ENCODE assay signal across 27 cellular contexts in genomic region chr15:73746883-73747282, GRCh38. TPM values are rescaled to one million over a fixed set of nuclear protein-coding genes. Genes with fewer than 3 reads are reported as not detected.
DNase-seq lines count a peak whose midpoint lies in the region; ATAC-seq and TF ChIP-seq lines count a peak whose summit lies in the region.
"Had no signal": no experiment of that assay in that cellular context is flagged by ENCODE, and none has a peak within 500 bp of the region (broad histone marks: within the 10 kb centered on the region; RNA-seq: fewer than 3 reads in every experiment).

No MANE protein-coding gene starts in this region.

- ATAC-seq in Right ventricle myocardium superior (ENCODE audit: poor library complexity): peak; percentile 15
- no peak for ATAC-seq in HG03521 (IDR thresholded peaks at IDR 0.05; ENCODE audit: unreplicated experiment)
- no peak for ATAC-seq in activated T-cell treated with anti-CD3 and anti-CD28 coated beads, Interleukin-2, amount 50 U/mL, for 72 hours (replicated peaks in 1 of 2)
- ATAC-seq: activated CD4-positive, alpha-beta T cell treated with anti-CD3 and anti-CD28 coated beads for 36 hours; PC-3; stimulated activated naive CD8-positive, alpha-beta T cell treated with anti-CD3 and anti-CD28 coated beads, Interleukin-15, amount 100 ng/mL, for 72 hours had no signal

- H3K9me3 ChIP-seq in adrenal gland (replicated peaks in 1 of 3): no peaks in the 10 kb centered on the region

- no peaks in the 10 kb centered on the region for H3K4me1 ChIP-seq in adrenal gland (replicated peaks in 1 of 2)

- TF ChIP-seq CTCF in adrenal gland (IDR thresholded peaks at IDR 0.05): no peak

- H3K27me3 Mint-ChIP-seq in activated T-cell treated with anti-CD3 and anti-CD28 coated beads, Interleukin-2, amount 50 U/mL, for 72 hours (ENCODE audit: low read depth): peaks cover 36% of the 10 kb centered on the region

- no peak overlapping the region for H3K4me3 ChIP-seq in adrenal gland

- no peaks in the 10 kb centered on the region for H3K36me3 Mint-ChIP-seq in activated T-cell treated with anti-CD3 and anti-CD28 coated beads, Interleukin-2, amount 50 U/mL, for 72 hours (ENCODE audit: insufficient read depth in 2 of 2)
- H3K36me3 Mint-ChIP-seq: CD14-positive monocyte, type B pancreatic cell had no signal

- intact Hi-C loops in Right ventricle myocardium superior (cut with DNase I): no loop called here
- intact Hi-C loops in cardiac septum (cut with DNase I): loop anchor here (5.0 kb wide), 1 partner anchor 40 kb away; no protein-coding TSS in a partner anchor
- intact Hi-C loops in adrenal gland (cut with DNase I): no loop called here

- no peak for TF ChIP-seq POLR2A in adrenal gland (IDR thresholded peaks at IDR 0.05)

- no peak for DNase-seq in Right ventricle myocardium superior
- DNase-seq in cardiac septum (ENCODE audit: low spot score): no peak
- peak; percentile 28 for DNase-seq in RPMI7951 (ENCODE audit: low read depth)
- peak; percentile 29 for DNase-seq in hepatic stellate cell (ENCODE audit: low spot score)
- DNase-seq in renal cortical epithelial cell (ENCODE audit: low read depth): peak; percentile 4
- DNase-seq in activated T-cell treated with anti-CD3 and anti-CD28 coated beads, Interleukin-2, amount 50 U/mL, for 72 hours: no peak
- DNase-seq in adrenal gland: no peak
- DNase-seq: activated CD4-positive, alpha-beta T cell treated with anti-CD3 and anti-CD28 coated beads for 36 hours; activated CD8-positive, alpha-beta memory T cell treated with anti-CD3 and anti-CD28 coated beads for 24 hours; activated naive CD4-positive, alpha-beta T cell treated with anti-CD3 and anti-CD28 coated beads for 36 hours; activated T-cell treated with anti-CD3 and anti-CD28 coated beads, Interleukin-2, amount 50 U/mL, for 24 hours; anterior cingulate cortex; central memory CD4-positive, alpha-beta T cell; effector CD4-positive, alpha-beta T cell; foreskin melanocyte; hypothalamus; KG1; mammary epithelial cell; MV-4-11; NCI-H187 treated with DMSO at 0.1 percent for 48 hours; occipital lobe; PC-3; stimulated activated naive CD8-positive, alpha-beta T cell treated with anti-CD3 and anti-CD28 coated beads, Interleukin-15, amount 100 ng/mL, for 72 hours; T-helper 1 cell had no signal

- no peak overlapping the region for H3K4me3 Mint-ChIP-seq in activated T-cell treated with anti-CD3 and anti-CD28 coated beads, Interleukin-2, amount 50 U/mL, for 72 hours
- H3K4me3 Mint-ChIP-seq: activated CD4-positive, alpha-beta T cell treated with anti-CD3 and anti-CD28 coated beads for 36 hours; activated naive CD4-positive, alpha-beta T cell treated with anti-CD3 and anti-CD28 coated beads for 36 hours; activated T-cell treated with anti-CD3 and anti-CD28 coated beads, Interleukin-2, amount 50 U/mL, for 24 hours; CD14-positive monocyte; stimulated activated naive CD8-positive, alpha-beta T cell treated with anti-CD3 and anti-CD28 coated beads, Interleukin-15, amount 100 ng/mL, for 72 hours; type B pancreatic cell had no signal

- no peaks in the 10 kb centered on the region for H3K36me3 ChIP-seq in adrenal gland (replicated peaks in 1 of 2)

- H3K27ac Mint-ChIP-seq in activated T-cell treated with anti-CD3 and anti-CD28 coated beads, Interleukin-2, amount 50 U/mL, for 72 hours: no peak overlapping the region
- H3K27ac Mint-ChIP-seq: activated CD4-positive, alpha-beta T cell treated with anti-CD3 and anti-CD28 coated beads for 36 hours; activated naive CD4-positive, alpha-beta T cell treated with anti-CD3 and anti-CD28 coated beads for 36 hours; activated T-cell treated with anti-CD3 and anti-CD28 coated beads, Interleukin-2, amount 50 U/mL, for 24 hours; CD14-positive monocyte; type B pancreatic cell had no signal

- peaks cover 4% of the 10 kb centered on the region for H3K27me3 ChIP-seq in adrenal gland

- H3K27ac ChIP-seq in adrenal gland: peak overlapping the region in 1 of 5 donors; percentile 16

- H3K9me3 Mint-ChIP-seq in activated T-cell treated with anti-CD3 and anti-CD28 coated beads, Interleukin-2, amount 50 U/mL, for 72 hours: no peaks in the 10 kb centered on the region
- H3K9me3 Mint-ChIP-seq: activated naive CD4-positive, alpha-beta T cell treated with anti-CD3 and anti-CD28 coated beads for 36 hours; activated T-cell treated with anti-CD3 and anti-CD28 coated beads, Interleukin-2, amount 50 U/mL, for 24 hours; stimulated activated naive CD8-positive, alpha-beta T cell treated with anti-CD3 and anti-CD28 coated beads, Interleukin-15, amount 100 ng/mL, for 72 hours; type B pancreatic cell had no signal

- no peaks in the 10 kb centered on the region for H3K4me1 Mint-ChIP-seq in activated T-cell treated with anti-CD3 and anti-CD28 coated beads, Interleukin-2, amount 50 U/mL, for 72 hours (ENCODE audit: low read depth)
- H3K4me1 Mint-ChIP-seq: CD14-positive monocyte; stimulated activated naive CD8-positive, alpha-beta T cell treated with anti-CD3 and anti-CD28 coated beads, Interleukin-15, amount 100 ng/mL, for 72 hours had no signal

- 31 to 43% (median 37%) methylated on average over 7 of the region's 7 CpGs for WGBS in adrenal gland, 4 donors

RNA-seq across cellular contexts. Expression of gene INSYN1, which starts 6.3 kb away (rescaled TPM):
- total RNA-seq in Right ventricle myocardium superior (155 TPM), cardiac septum (55.3 TPM), renal cortical epithelial cell (under 0.01 and 0.80 TPM in 2 replicates), adrenal gland (1 to 10 TPM; 1.6 to 6.1 (median 3.7) TPM)
- not detected in 2 replicates for total RNA-seq in RPMI7951 (2014; rRNA removed; shearing (Covaris generic))
- total RNA-seq in activated T-cell treated with anti-CD3 and anti-CD28 coated beads, Interleukin-2, amount 50 U/mL, for 72 hours: not detected
- 10 to 100 TPM in 2 of 3 donors, under 1 TPM in 1; 0.68 to 19.5 (median 10.3) TPM for polyA plus RNA-seq in adrenal gland
- total RNA-seq: activated CD4-positive, alpha-beta T cell treated with anti-CD3 and anti-CD28 coated beads for 36 hours; activated naive CD4-positive, alpha-beta T cell treated with anti-CD3 and anti-CD28 coated beads for 36 hours; PC-3 had no signal
- polyA plus RNA-seq: CD14-positive monocyte had no signal

Comparison
In these comparisons a context has a peak if more than half of its experiments do, and no peak if none do; other contexts are left out.
1. DNase-seq: peak in RPMI7951 (single experiment), hepatic stellate cell (single experiment) and renal cortical epithelial cell (single experiment); none in Right ventricle myocardium superior (single experiment), cardiac septum (single experiment), activated T-cell treated with anti-CD3 and anti-CD28 coated beads, Interleukin-2, amount 50 U/mL, for 72 hours (0 of 2) and adrenal gland (0 of 7).